8 cellular contexts compared by ENCODE assay signal in the genomic region with DNA sequence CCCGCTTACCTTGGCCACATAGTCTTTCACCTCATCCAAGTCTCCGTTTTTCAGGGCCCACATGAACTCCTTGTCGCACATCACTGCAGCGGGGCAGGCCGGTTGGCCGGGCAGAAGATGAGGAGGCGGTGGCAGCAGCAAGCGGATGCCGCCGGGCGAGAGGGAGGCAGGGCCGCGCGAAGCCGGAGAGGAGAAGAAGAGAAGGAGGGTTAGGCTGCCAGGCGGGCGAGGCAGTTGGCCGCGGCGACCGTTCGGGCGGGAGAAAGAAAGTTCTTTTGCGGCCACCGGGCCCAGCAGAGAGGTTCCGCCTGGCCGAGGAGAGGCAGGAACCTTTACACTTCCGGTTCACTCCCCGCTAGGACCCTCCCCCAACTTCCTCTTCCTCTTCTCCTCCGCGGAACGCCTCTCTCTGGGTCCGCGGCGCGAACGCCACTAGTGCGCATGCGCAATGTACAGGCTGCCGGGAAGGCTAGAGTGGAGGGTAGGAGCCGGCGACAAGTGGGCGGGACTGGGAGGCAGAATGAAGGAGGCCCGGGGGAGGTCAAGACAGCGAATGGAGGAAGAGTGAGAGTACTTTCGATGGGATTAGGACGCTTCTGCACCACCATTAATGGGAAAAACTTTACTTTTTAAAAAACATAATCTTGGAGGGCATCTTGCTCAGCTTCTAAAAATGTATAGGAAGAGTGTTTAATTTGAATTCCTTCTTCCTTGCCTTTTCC. TPM values are rescaled to one million over a fixed set of nuclear protein-coding genes. Genes with fewer than 3 reads are reported as not detected.
DNase-seq lines count a peak whose midpoint lies in the region; ATAC-seq and TF ChIP-seq lines count a peak whose summit lies in the region.

A gene with protein sequence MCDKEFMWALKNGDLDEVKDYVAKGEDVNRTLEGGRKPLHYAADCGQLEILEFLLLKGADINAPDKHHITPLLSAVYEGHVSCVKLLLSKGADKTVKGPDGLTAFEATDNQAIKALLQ (minus strand): TSS at position 340 of the 722 bp plus-strand sequence. CDS start 259 bp downstream, at position 81.

- H3K4me3 Mint-ChIP-seq in activated CD4-positive, alpha-beta memory T cell treated with anti-CD3 and anti-CD28 coated beads for 36 hours = peak within 1 kb of the TSS; percentile 90

- H3K4me3 ChIP-seq in dorsolateral prefrontal cortex (peak within 1 kb of the TSS; percentile 56 to 100 (median 95)), liver (ENCODE audit: low read depth in 1 of 3, low read length in 3 of 3) (peak within 1 kb of the TSS; percentile 66 to 99 (median 93))

- peak within 1 kb of the TSS; percentile 67 to 91 for H3K9ac ChIP-seq in liver (ENCODE audit: low read depth in 1 of 2, low read length in 2 of 2)

- WGBS in liver = under 1% methylated on average over 47 of the region's 47 CpGs

- H3K27me3 ChIP-seq in dorsolateral prefrontal cortex (no peaks in the 10 kb centered on the region), liver (ENCODE audit: control insufficient read depth in 4 of 4, insufficient read depth in 4 of 4, low read length in 3 of 4) (no peaks in the 10 kb centered on the region)

- H3K4me1 Mint-ChIP-seq in activated CD4-positive, alpha-beta memory T cell treated with anti-CD3 and anti-CD28 coated beads for 36 hours (ENCODE audit: low read depth) = peaks cover 73% of the 10 kb centered on the region

- H3K9me3 ChIP-seq in liver (ENCODE audit: control insufficient read depth in 4 of 4, low read length in 3 of 4) = no peaks in the 10 kb centered on the region

- H3K4me1 ChIP-seq in liver (ENCODE audit: control insufficient read depth in 4 of 4, insufficient read depth in 4 of 4, low read length in 3 of 4) = peaks cover 7 to 16% (median 13%) of the 10 kb centered on the region in 4 donors

- peak within 1 kb of the TSS in 58 of 59 donors; percentile 5 to 92 (median 80) for H3K27ac ChIP-seq in dorsolateral prefrontal cortex
- peak within 1 kb of the TSS; percentile 71 to 75 for H3K27ac ChIP-seq in liver (ENCODE audit: low read depth in 1 of 2, low read length in 2 of 2)

- no peaks in the 10 kb centered on the region for H3K9me3 Mint-ChIP-seq in activated CD4-positive, alpha-beta memory T cell treated with anti-CD3 and anti-CD28 coated beads for 36 hours

- ATAC-seq in GM19438 (IDR thresholded peaks at IDR 0.05; ENCODE audit: low read depth, unreplicated experiment) (peak; percentile 45), HG03575 (IDR thresholded peaks at IDR 0.05; ENCODE audit: extremely low read depth, insufficient number of reproducible peaks, low FRiP score, unreplicated experiment) (peak; percentile 19)

- no peaks in the 10 kb centered on the region for H3K36me3 ChIP-seq in liver (ENCODE audit: control insufficient read depth in 4 of 4, insufficient read depth in 3 of 4, low read depth in 1 of 4, low read length in 3 of 4)

- H3K36me3 Mint-ChIP-seq in activated CD4-positive, alpha-beta memory T cell treated with anti-CD3 and anti-CD28 coated beads for 36 hours = peaks cover 14% of the 10 kb centered on the region

- H3K27me3 Mint-ChIP-seq in activated CD4-positive, alpha-beta memory T cell treated with anti-CD3 and anti-CD28 coated beads for 36 hours = no peaks in the 10 kb centered on the region

- TF ChIP-seq CTCF in dorsolateral prefrontal cortex (IDR thresholded peaks at IDR 0.05 in 54 of 56, conservative IDR thresholded peaks at IDR 0.05 in 2 of 56; ENCODE audit: low read depth in 1 of 56, partially characterized antibody in 56 of 56) (peak in 40 of 56 donors; percentile 7 to 65 (median 32)), liver (IDR thresholded peaks at IDR 0.05; ENCODE audit: low read depth, low read length, missing input control) (no peak)

- CTCF ChIA-PET in activated CD4-positive, alpha-beta memory T cell treated with anti-CD3 and anti-CD28 coated beads for 36 hours (lab: Charles Lee) = interaction anchor here (0.6 to 0.9 kb wide), 3 partner anchors 13 to 788 kb away, joined by 3 to 4 read pairs (median 3); no protein-coding TSS in a partner anchor

- DNase-seq in CD1c-positive myeloid dendritic cell (ENCODE audit: extremely low spot score) (peak; percentile 99), NCI-H82 treated with DMSO at 0.1 percent for 48 hours (lab: John Stamatoyannopoulos, UW; ENCODE audit: unreplicated experiment) (peak; percentile 96), dorsolateral prefrontal cortex (peak; percentile 95 to 98 (median 98))
- peak; percentile 99 for DNase-seq in activated CD4-positive, alpha-beta memory T cell treated with anti-CD3 and anti-CD28 coated beads for 36 hours
- peak; percentile 98 for DNase-seq in stimulated activated CD4-positive, alpha-beta T cell treated with anti-CD3 and anti-CD28 coated beads, Interleukin-4, amount 100 ng/mL, for 24 hours

- TF ChIP-seq RAD21 in liver (IDR thresholded peaks at IDR 0.05) = peak; percentile 28 to 47

- peak within 1 kb of the TSS; percentile 92 for H3K27ac Mint-ChIP-seq in activated CD4-positive, alpha-beta memory T cell treated with anti-CD3 and anti-CD28 coated beads for 36 hours

- POLR2A ChIA-PET in activated CD4-positive, alpha-beta memory T cell treated with anti-CD3 and anti-CD28 coated beads for 36 hours (lab: Charles Lee) = no interaction called here

- intact Hi-C loops in activated CD4-positive, alpha-beta memory T cell treated with anti-CD3 and anti-CD28 coated beads for 36 hours (cut with micrococcal nuclease) = loop anchor here (1.0 to 5.0 kb wide), 8 partner anchors 17 to 1330 kb away; a partner anchor contains a TSS
- intact Hi-C loops in dorsolateral prefrontal cortex (cut with DNase I) = loop anchor here (2.0 to 5.0 kb wide), 2 partner anchors 314 to 315 kb away; a partner anchor contains a TSS

TF ChIP-seq in liver, 16 proteins besides CTCF, POLR2A, EP300 and RAD21 (continues in another document):
- TF ChIP-seq YY1 (IDR thresholded peaks at IDR 0.05) (peak; percentile 90), FOXA1 (IDR thresholded peaks at IDR 0.05) (peak; percentile 14), FOXA2 (IDR thresholded peaks at IDR 0.05) (no peak), GABPA (IDR thresholded peaks at IDR 0.05 in 1 of 2, conservative IDR thresholded peaks at IDR 0.05 in 1 of 2) (peak; percentile 86 to 97), NR2F2 (IDR thresholded peaks at IDR 0.05) (peak; percentile 68), HNF4G (IDR thresholded peaks at IDR 0.05) (no peak), HNF4A (conservative IDR thresholded peaks at IDR 0.05) (peak in 1 of 2 donors; percentile 16), JUND (IDR thresholded peaks at IDR 0.05) (no peak), RXRA (IDR thresholded peaks at IDR 0.05) (peak; percentile 35 to 55), EGR1 (IDR thresholded peaks at IDR 0.05; ENCODE audit: low read depth in 2 of 2) (peak; percentile 87 to 91), SP1 (IDR thresholded peaks at IDR 0.05) (peak; percentile 67)
- TF ChIP-seq, protein P1, sequence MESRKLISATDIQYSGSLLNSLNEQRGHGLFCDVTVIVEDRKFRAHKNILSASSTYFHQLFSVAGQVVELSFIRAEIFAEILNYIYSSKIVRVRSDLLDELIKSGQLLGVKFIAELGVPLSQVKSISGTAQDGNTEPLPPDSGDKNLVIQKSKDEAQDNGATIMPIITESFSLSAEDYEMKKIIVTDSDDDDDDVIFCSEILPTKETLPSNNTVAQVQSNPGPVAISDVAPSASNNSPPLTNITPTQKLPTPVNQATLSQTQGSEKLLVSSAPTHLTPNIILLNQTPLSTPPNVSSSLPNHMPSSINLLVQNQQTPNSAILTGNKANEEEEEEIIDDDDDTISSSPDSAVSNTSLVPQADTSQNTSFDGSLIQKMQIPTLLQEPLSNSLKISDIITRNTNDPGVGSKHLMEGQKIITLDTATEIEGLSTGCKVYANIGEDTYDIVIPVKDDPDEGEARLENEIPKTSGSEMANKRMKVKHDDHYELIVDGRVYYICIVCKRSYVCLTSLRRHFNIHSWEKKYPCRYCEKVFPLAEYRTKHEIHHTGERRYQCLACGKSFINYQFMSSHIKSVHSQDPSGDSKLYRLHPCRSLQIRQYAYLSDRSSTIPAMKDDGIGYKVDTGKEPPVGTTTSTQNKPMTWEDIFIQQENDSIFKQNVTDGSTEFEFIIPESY (IDR thresholded peaks at IDR 0.05) = peak; percentile 70
- TF ChIP-seq, protein P2, sequence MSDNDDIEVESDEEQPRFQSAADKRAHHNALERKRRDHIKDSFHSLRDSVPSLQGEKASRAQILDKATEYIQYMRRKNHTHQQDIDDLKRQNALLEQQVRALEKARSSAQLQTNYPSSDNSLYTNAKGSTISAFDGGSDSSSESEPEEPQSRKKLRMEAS (IDR thresholded peaks at IDR 0.05) = peak; percentile 91
- TF ChIP-seq, protein P3, sequence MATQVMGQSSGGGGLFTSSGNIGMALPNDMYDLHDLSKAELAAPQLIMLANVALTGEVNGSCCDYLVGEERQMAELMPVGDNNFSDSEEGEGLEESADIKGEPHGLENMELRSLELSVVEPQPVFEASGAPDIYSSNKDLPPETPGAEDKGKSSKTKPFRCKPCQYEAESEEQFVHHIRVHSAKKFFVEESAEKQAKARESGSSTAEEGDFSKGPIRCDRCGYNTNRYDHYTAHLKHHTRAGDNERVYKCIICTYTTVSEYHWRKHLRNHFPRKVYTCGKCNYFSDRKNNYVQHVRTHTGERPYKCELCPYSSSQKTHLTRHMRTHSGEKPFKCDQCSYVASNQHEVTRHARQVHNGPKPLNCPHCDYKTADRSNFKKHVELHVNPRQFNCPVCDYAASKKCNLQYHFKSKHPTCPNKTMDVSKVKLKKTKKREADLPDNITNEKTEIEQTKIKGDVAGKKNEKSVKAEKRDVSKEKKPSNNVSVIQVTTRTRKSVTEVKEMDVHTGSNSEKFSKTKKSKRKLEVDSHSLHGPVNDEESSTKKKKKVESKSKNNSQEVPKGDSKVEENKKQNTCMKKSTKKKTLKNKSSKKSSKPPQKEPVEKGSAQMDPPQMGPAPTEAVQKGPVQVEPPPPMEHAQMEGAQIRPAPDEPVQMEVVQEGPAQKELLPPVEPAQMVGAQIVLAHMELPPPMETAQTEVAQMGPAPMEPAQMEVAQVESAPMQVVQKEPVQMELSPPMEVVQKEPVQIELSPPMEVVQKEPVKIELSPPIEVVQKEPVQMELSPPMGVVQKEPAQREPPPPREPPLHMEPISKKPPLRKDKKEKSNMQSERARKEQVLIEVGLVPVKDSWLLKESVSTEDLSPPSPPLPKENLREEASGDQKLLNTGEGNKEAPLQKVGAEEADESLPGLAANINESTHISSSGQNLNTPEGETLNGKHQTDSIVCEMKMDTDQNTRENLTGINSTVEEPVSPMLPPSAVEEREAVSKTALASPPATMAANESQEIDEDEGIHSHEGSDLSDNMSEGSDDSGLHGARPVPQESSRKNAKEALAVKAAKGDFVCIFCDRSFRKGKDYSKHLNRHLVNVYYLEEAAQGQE (IDR thresholded peaks at IDR 0.05) = peak; percentile 49

RNA-seq across cellular contexts. Expression of the gene that starts here (rescaled TPM):
- total RNA-seq in activated CD4-positive, alpha-beta memory T cell treated with anti-CD3 and anti-CD28 coated beads for 36 hours = 100 to 1,000 TPM; 138 to 143 TPM
- total RNA-seq in dorsolateral prefrontal cortex (100 to 1,000 TPM in 115 of 120 experiments, 10 to 100 TPM in 5; 80.0 to 205 (median 144) TPM), liver (10 to 100 TPM; 32.1 to 88.3 TPM)
- 10 to 100 TPM; 24.8 to 33.5 TPM for polyA plus RNA-seq in liver

Comparison
In these comparisons a context has a peak if more than half of its experiments do, and no peak if none do; other contexts are left out.
1. Peak in every context shown above with its lines: DNase-seq, ATAC-seq, H3K4me3 ChIP-seq and H3K27ac ChIP-seq.